In genomic region chrX:9542765-9543119, GRCh38 we compare ENCODE assay signal across 28 cellular contexts.
DNase-seq lines count a peak whose midpoint lies in the region; ATAC-seq and TF ChIP-seq lines count a peak whose summit lies in the region.
"Had no signal": no experiment of that assay in that cellular context is flagged by ENCODE, and none has a peak within 500 bp of the region (broad histone marks: within the 10 kb centered on the region; RNA-seq: fewer than 3 reads in every experiment).

No MANE protein-coding gene starts in this region.

- peak in 1 of 2 donors; percentile 31 for DNase-seq in cardiac muscle cell (ENCODE audit: low read depth in 1 of 2, low spot score in 1 of 2)
- DNase-seq in right atrium auricular region (ENCODE audit: low spot score) = no peak
- DNase-seq in NCI-H2107 (lab: John Stamatoyannopoulos, UW) = peak; percentile 45
- no peak for DNase-seq in left ventricle myocardium superior
- DNase-seq in activated effector memory CD4-positive, alpha-beta T cell treated with anti-CD3 and anti-CD28 coated beads, Interleukin-2, amount 50 U/mL, for 16 hours = no peak
- DNase-seq in spleen = no peak
- DNase-seq: activated CD8-positive, alpha-beta T cell treated with anti-CD3 and anti-CD28 coated beads, Interleukin-2, amount 10 ng/mL, durations not matched to agents 7 days and 5 days; activated naive CD8-positive, alpha-beta T cell treated with anti-CD3 and anti-CD28 coated beads for 36 hours; Caco-2; DMS79; GF-D8; H7; lower lobe of right lung; mucosa of descending colon; NCI-H2081; NCI-H526 treated with DMSO at 0.1 percent for 48 hours; ovary; stimulated activated CD4-positive, alpha-beta T cell treated with anti-CD3 and anti-CD28 coated beads, Interleukin-4, amount 100 ng/mL, for 4 hours; stimulated activated naive B cell treated with anti-CD40 and anti-IgM and Interleukin-4, amounts not matched to agents 10 μg/mL and 1 μg/mL and 100 μg/mL, for 72 hours; T-helper 2 cell; upper lobe of left lung had no signal

- no peaks in the 10 kb centered on the region for H3K27me3 ChIP-seq in cardiac muscle cell
- H3K27me3 ChIP-seq in right atrium auricular region = no peaks in the 10 kb centered on the region
- no peaks in the 10 kb centered on the region for H3K27me3 ChIP-seq in spleen (replicated peaks in 1 of 7)
- H3K27me3 ChIP-seq: ascending aorta; BLaER1 treated with 17β-estradiol and CSF1 and Interleukin-3, amounts not matched to agents 10 nM and 100 nM; ovary; upper lobe of left lung had no signal

- H3K4me3 ChIP-seq in cardiac muscle cell = no peak overlapping the region
- no peak overlapping the region for H3K4me3 ChIP-seq in right atrium auricular region
- no peak overlapping the region for H3K4me3 ChIP-seq in spleen
- H3K4me3 ChIP-seq: ascending aorta; BLaER1 treated with 17β-estradiol and CSF1 and Interleukin-3, amounts not matched to agents 10 nM and 100 nM; lower lobe of right lung; mucosa of descending colon; ovary; upper lobe of left lung had no signal

- no peak for TF ChIP-seq POLR2A in spleen (IDR thresholded peaks at IDR 0.05)

- H3K4me1 ChIP-seq in cardiac muscle cell (ENCODE audit: low read depth) (peaks cover 36% of the 10 kb centered on the region), right atrium auricular region (no peaks in the 10 kb centered on the region), spleen (no peaks in the 10 kb centered on the region)
- H3K4me1 ChIP-seq: ascending aorta, lower lobe of right lung, upper lobe of left lung had no signal

- H3K27ac ChIP-seq in cardiac muscle cell (peak overlapping the region; percentile 31), right atrium auricular region (no peak overlapping the region), spleen (no peak overlapping the region)
- H3K27ac ChIP-seq: ascending aorta; BLaER1 treated with 17β-estradiol and CSF1 and Interleukin-3, amounts not matched to agents 10 nM and 100 nM; lower lobe of right lung; ovary; RWPE1; upper lobe of left lung had no signal

- peak; percentile 82 for ATAC-seq in left ventricle myocardium superior
- ATAC-seq in HG03139 (IDR thresholded peaks at IDR 0.05; ENCODE audit: unreplicated experiment) = no peak
- ATAC-seq: activated CD8-positive, alpha-beta T cell treated with anti-CD3 and anti-CD28 coated beads, Interleukin-2, amount 10 ng/mL, durations not matched to agents 7 days and 5 days; lower lobe of right lung; mucosa of descending colon; natural killer cell treated with Interleukin-12 subunit alpha and Interleukin-12 subunit beta and Interleukin-15 and Interleukin-18, amount 100 ng/mL, for 72 hours; sciatic nerve; stimulated activated naive B cell treated with anti-CD40 and anti-IgM and Interleukin-4, amounts not matched to agents 10 μg/mL and 1 μg/mL and 100 μg/mL, for 72 hours had no signal

- H3K9me3 ChIP-seq in cardiac muscle cell (ENCODE audit: low read depth) (no peaks in the 10 kb centered on the region), right atrium auricular region (no peaks in the 10 kb centered on the region), spleen (no peaks in the 10 kb centered on the region)
- H3K9me3 ChIP-seq: ascending aorta, Caco-2, lower lobe of right lung, mucosa of descending colon, ovary, SK-N-SH, upper lobe of left lung had no signal

- no peaks in the 10 kb centered on the region for H3K36me3 ChIP-seq in cardiac muscle cell
- no peaks in the 10 kb centered on the region for H3K36me3 ChIP-seq in right atrium auricular region
- H3K36me3 ChIP-seq in spleen = no peaks in the 10 kb centered on the region
- H3K36me3 ChIP-seq: ascending aorta, lower lobe of right lung, ovary, upper lobe of left lung had no signal

- 70 to 92% (median 78%) methylated on average over 6 to 12 of the region's 12 CpGs for WGBS in spleen, 5 donors

- TF ChIP-seq CTCF in cardiac muscle cell (IDR thresholded peaks at IDR 0.05; ENCODE audit: low read depth, low read length) (no peak), right atrium auricular region (IDR thresholded peaks at IDR 0.05) (no peak), spleen (IDR thresholded peaks at IDR 0.05 in 8 of 11, conservative IDR thresholded peaks at IDR 0.05 in 3 of 11) (no peak)

- intact Hi-C loops in left ventricle myocardium superior (cut with micrococcal nuclease) = no loop called here
- intact Hi-C loops in spleen (cut with DNase I; ENCODE audit: low total_unique reads) = no loop called here
